Comparison of ENCODE assay signal across 21 cellular contexts in the genomic region with DNA sequence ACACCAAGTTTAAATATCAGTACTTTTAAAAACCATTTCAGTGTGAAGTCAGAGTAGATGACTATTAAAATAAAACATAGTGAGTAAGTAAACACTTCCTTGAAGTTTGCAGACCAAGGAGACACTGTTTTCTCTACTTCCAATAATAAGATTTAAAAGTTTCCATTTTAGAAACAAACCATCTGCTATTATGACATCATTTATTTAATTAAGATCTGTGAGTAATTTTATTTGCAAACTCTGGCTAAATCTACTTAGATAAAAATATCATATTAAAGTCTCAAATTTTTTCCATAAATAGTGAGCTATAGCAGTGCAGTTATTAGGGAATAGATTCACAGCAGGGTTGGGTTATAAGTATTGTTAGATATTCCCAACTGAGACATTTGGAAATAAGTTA.
DNase-seq lines count a peak whose midpoint lies in the region; ATAC-seq, FAIRE-seq and TF ChIP-seq lines count a peak whose summit lies in the region.
"Had no signal": no experiment of that assay in that cellular context is flagged by ENCODE, and none has a peak within 500 bp of the region (broad histone marks: within the 10 kb centered on the region; RNA-seq: fewer than 3 reads in every experiment).

No MANE protein-coding gene starts in this region.

- no peaks in the 10 kb centered on the region for H3K27me3 Mint-ChIP-seq in mesothelial cell of epicardium (ENCODE audit: low read depth)
- H3K27me3 Mint-ChIP-seq: CD4-positive, alpha-beta T cell had no signal

- CTCF ChIA-PET in HepG2 (lab: Yijun Ruan, JAX; ENCODE audit: low intra/inter-chr PET ratio, low total read pairs) = no interaction called here

- H3K27me3 ChIP-seq in HepG2 (ENCODE audit: control insufficient read depth in 1 of 2, insufficient read depth in 2 of 2, low read length in 2 of 2) (no peaks in the 10 kb centered on the region), right lobe of liver (no peaks in the 10 kb centered on the region), hepatocyte (no peaks in the 10 kb centered on the region)
- H3K27me3 ChIP-seq: BE2C, BLaER1 had no signal

- peaks cover 14% of the 10 kb centered on the region for H3K4me1 Mint-ChIP-seq in mesothelial cell of epicardium

- H3K4me2 ChIP-seq in HepG2 (ENCODE audit: low read depth, low read length) (no peak overlapping the region), hepatocyte (no peak overlapping the region)
- H3K4me2 ChIP-seq: BLaER1 had no signal

- in situ Hi-C loops in HepG2 (cut with HindIII; ENCODE audit: extremely low pct_ligation_motif_present, low pct_unique_long_range_greater_than_20kb) = no loop called here

- H3K9me3 Mint-ChIP-seq in mesothelial cell of epicardium = peaks cover 19% of the 10 kb centered on the region

- POLR2A ChIA-PET in HepG2 (lab: Yijun Ruan, JAX) = no interaction called here

- BruUV-seq in HepG2 (replicated peaks; lab: Mats Ljungman, UMichigan) = no TSS peak

- no peak for ATAC-seq in HepG2
- ATAC-seq in right lobe of liver = no peak
- no peak for ATAC-seq in HG03175 (IDR thresholded peaks at IDR 0.05; ENCODE audit: unreplicated experiment)
- ATAC-seq: CD8-positive, alpha-beta T cell had no signal

- peaks cover 12% of the 10 kb centered on the region for H3K36me3 Mint-ChIP-seq in mesothelial cell of epicardium
- H3K36me3 Mint-ChIP-seq: CD8-positive, alpha-beta T cell had no signal

- TF ChIP-seq CTCF in HepG2 (CRISPR knock-in tag; IDR thresholded peaks at IDR 0.05) = no peak
- no peak for TF ChIP-seq CTCF in right lobe of liver (IDR thresholded peaks at IDR 0.05)
- no peak for TF ChIP-seq CTCF in hepatocyte (IDR thresholded peaks at IDR 0.05; ENCODE audit: poor library complexity)
- TF ChIP-seq CTCF in mesothelial cell of epicardium (IDR thresholded peaks at IDR 0.05; ENCODE audit: unreplicated experiment) = no peak

- no peak overlapping the region for H3K4me3 Mint-ChIP-seq in mesothelial cell of epicardium
- H3K4me3 Mint-ChIP-seq: CD4-positive, alpha-beta T cell; CD8-positive, alpha-beta T cell had no signal

- no peaks in the 10 kb centered on the region for H3K36me3 ChIP-seq in HepG2 (replicated peaks in 1 of 2; ENCODE audit: control insufficient read depth in 1 of 2, insufficient read depth in 2 of 2, low read length in 2 of 2)
- no peaks in the 10 kb centered on the region for H3K36me3 ChIP-seq in right lobe of liver
- no peaks in the 10 kb centered on the region for H3K36me3 ChIP-seq in hepatocyte (replicated peaks; ENCODE audit: insufficient read depth, low read depth)
- H3K36me3 ChIP-seq: BE2C, BLaER1 had no signal

- H3K4me1 ChIP-seq in HepG2 (ENCODE audit: insufficient read depth, low read length) (no peaks in the 10 kb centered on the region), right lobe of liver (no peaks in the 10 kb centered on the region), hepatocyte (ENCODE audit: insufficient read depth) (no peaks in the 10 kb centered on the region)
- H3K4me1 ChIP-seq: BE2C, BLaER1, Caco-2 had no signal

- no peak overlapping the region for H3K27ac ChIP-seq in HepG2 (ENCODE audit: extremely low read length, insufficient read depth, low read length)
- H3K27ac ChIP-seq in right lobe of liver = no peak overlapping the region
- no peak overlapping the region for H3K27ac ChIP-seq in hepatocyte
- H3K27ac ChIP-seq: BLaER1, C4-2B had no signal

- H3K9me2 ChIP-seq in hepatocyte (replicated peaks; ENCODE audit: insufficient read depth) = no peaks in the 10 kb centered on the region

- TF ChIP-seq RAD21 in HepG2 (CRISPR knock-in tag; IDR thresholded peaks at IDR 0.05) = no peak

- TF ChIP-seq POLR2A in HepG2 (IDR thresholded peaks at IDR 0.05; ENCODE audit: insufficient read depth in 1 of 2, low read depth in 2 of 2, low read length in 2 of 2) (no peak), right lobe of liver (IDR thresholded peaks at IDR 0.05) (no peak)

- no peak for FAIRE-seq in HepG2 (lab: Jason Lieb, UNC)
- FAIRE-seq: G401.6, GM12891, GM19239 had no signal

- H3K9me3 ChIP-seq in HepG2 (ENCODE audit: low read length) (peaks cover 79% of the 10 kb centered on the region), right lobe of liver (no peaks in the 10 kb centered on the region), hepatocyte (ENCODE audit: low read depth) (no peaks in the 10 kb centered on the region)
- H3K9me3 ChIP-seq: BLaER1, Caco-2 had no signal

- H2AFZ ChIP-seq in HepG2 (ENCODE audit: low read length) = no peak overlapping the region
- H2AFZ ChIP-seq in hepatocyte = peak overlapping the region; percentile 26

- TF ChIP-seq EP300 in HepG2 (IDR thresholded peaks at IDR 0.05; ENCODE audit: low read depth in 2 of 2, low read length in 2 of 2) (no peak), HepG2 (CRISPR knock-in tag; IDR thresholded peaks at IDR 0.05; ENCODE audit: borderline replicate concordance) (no peak)

- no peaks in the 10 kb centered on the region for H4K20me1 ChIP-seq in HepG2 (ENCODE audit: insufficient read depth, low read length)
- H4K20me1 ChIP-seq in hepatocyte (ENCODE audit: insufficient read depth, poor library complexity, severe bottlenecking) = no peaks in the 10 kb centered on the region
- H4K20me1 ChIP-seq: BLaER1 had no signal

- intact Hi-C loops in HepG2 (cut with micrococcal nuclease; ENCODE audit: unreplicated experiment) (no loop called here), right lobe of liver (cut with DNase I) (no loop called here)

- DNase-seq in HepG2 (ENCODE audit: low spot score) (no peak), right lobe of liver (no peak), hepatocyte (ENCODE audit: low spot score) (no peak), mesothelial cell of epicardium (ENCODE audit: low spot score in 2 of 2, unreplicated experiment in 2 of 2) (no peak), T-helper 2 cell (no peak), C1 segment of cervical spinal cord (lab: John Stamatoyannopoulos, UW) (no peak)
- DNase-seq: 8988T; ACHN; BE2C; Caco-2; Calu3; CD4-positive, alpha-beta T cell; CD8-positive, alpha-beta T cell; DMS79 treated with DMSO at 0.1 percent for 48 hours; GF-D8 had no signal

- H3K79me2 ChIP-seq in HepG2 (ENCODE audit: insufficient read depth, low read length) (no peaks in the 10 kb centered on the region), hepatocyte (no peaks in the 10 kb centered on the region)

- peak overlapping the region; percentile 31 for H3K27ac Mint-ChIP-seq in mesothelial cell of epicardium
- H3K27ac Mint-ChIP-seq: CD4-positive, alpha-beta T cell; CD8-positive, alpha-beta T cell had no signal

- no peak overlapping the region for H3K9ac ChIP-seq in HepG2 (ENCODE audit: insufficient read depth, low read depth, low read length)
- H3K9ac ChIP-seq: BLaER1 had no signal

- H3K4me3 ChIP-seq in HepG2 (replicated peaks in 1 of 3; ENCODE audit: insufficient read depth in 1 of 3, low read depth in 2 of 3, low read length in 3 of 3) = no peak overlapping the region
- H3K4me3 ChIP-seq in right lobe of liver = no peak overlapping the region
- H3K4me3 ChIP-seq in hepatocyte = no peak overlapping the region
- H3K4me3 ChIP-seq: BLaER1 had no signal

TF ChIP-seq in HepG2, 621 proteins besides CTCF, POLR2A, EP300 and RAD21:
- TF ChIP-seq ATF7 (IDR thresholded peaks at IDR 0.05) (peak; percentile 73), ATF7 (CRISPR knock-in tag; IDR thresholded peaks at IDR 0.05) (no peak), KDM2A (CRISPR knock-in tag; IDR thresholded peaks at IDR 0.05; ENCODE audit: borderline replicate concordance, low read depth) (no peak), ZBTB20 (CRISPR knock-in tag; IDR thresholded peaks at IDR 0.05; ENCODE audit: borderline replicate concordance, low read depth) (no peak)
- TF ChIP-seq, protein P1, sequence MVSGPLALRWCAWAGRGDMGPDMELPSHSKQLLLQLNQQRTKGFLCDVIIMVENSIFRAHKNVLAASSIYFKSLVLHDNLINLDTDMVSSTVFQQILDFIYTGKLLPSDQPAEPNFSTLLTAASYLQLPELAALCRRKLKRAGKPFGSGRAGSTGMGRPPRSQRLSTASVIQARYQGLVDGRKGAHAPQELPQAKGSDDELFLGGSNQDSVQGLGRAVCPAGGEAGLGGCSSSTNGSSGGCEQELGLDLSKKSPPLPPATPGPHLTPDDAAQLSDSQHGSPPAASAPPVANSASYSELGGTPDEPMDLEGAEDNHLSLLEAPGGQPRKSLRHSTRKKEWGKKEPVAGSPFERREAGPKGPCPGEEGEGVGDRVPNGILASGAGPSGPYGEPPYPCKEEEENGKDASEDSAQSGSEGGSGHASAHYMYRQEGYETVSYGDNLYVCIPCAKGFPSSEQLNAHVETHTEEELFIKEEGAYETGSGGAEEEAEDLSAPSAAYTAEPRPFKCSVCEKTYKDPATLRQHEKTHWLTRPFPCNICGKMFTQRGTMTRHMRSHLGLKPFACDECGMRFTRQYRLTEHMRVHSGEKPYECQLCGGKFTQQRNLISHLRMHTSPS (CRISPR knock-in tag; IDR thresholded peaks at IDR 0.05; ENCODE audit: low read depth) = no peak
- TF ChIP-seq, protein P2, sequence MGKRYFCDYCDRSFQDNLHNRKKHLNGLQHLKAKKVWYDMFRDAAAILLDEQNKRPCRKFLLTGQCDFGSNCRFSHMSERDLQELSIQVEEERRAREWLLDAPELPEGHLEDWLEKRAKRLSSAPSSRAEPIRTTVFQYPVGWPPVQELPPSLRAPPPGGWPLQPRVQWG (CRISPR knock-in tag; IDR thresholded peaks at IDR 0.05; ENCODE audit: borderline replicate concordance, low read depth) = no peak
